22 cellular contexts compared by ENCODE assay signal in the genomic region with DNA sequence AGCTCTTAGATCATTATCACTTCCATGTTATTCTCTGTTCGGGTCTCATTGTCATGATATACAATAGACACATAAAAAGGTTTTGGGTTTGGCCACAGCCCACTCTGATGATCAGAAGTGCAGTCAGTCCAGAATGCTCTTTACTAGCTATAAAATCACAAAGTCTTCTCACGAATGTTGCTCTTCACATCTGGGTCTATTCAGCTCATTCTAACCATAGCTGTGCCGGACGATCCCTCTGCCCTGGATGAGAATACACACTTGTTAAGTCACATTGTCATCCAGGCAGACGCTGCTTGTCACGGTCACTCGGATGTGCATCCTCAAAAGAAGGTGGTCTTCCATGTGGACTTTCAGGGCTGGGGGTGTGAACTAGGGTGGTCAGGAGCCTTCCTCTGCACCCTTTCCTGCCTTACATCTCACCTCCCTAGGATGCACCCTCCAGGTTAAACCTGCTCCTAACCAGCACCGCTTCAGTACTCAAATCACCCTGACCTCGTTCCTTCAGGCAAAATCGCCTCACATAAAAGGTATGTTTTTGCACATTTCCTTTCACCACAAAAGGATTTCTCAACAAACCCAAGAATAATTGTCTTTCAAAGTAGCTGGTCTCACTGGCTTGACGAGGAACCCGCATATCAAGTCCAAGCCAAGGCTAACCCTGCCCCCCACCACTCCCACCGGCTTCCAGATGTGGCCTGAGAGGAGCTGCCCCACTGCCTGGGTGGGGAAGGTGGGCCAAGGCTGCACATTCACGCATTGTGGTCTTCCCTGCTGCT. TPM values are rescaled to one million over a fixed set of nuclear protein-coding genes. Genes with fewer than 3 reads are reported as not detected.
A peak's percentile ranks its signal among the peaks of the same experiment; 100 is the strongest.
DNase-seq lines count a peak whose midpoint lies in the region; ATAC-seq, FAIRE-seq and TF ChIP-seq lines count a peak whose summit lies in the region.
"Had no signal": no experiment of that assay in that cellular context is flagged by ENCODE, and none has a peak within 500 bp of the region (broad histone marks: within the 10 kb centered on the region; RNA-seq: fewer than 3 reads in every experiment).

No MANE protein-coding gene starts in this region.

- no peak overlapping the region for H3K4me3 ChIP-seq in epithelial cell of esophagus (ENCODE audit: low read length)
- H3K4me3 ChIP-seq: esophagus muscularis mucosa, pancreas, SJSA1, transverse colon had no signal

- ATAC-seq in left cardiac atrium, result no peak
- ATAC-seq: naive thymus-derived CD8-positive, alpha-beta T cell; pancreas had no signal

- no peak for TF ChIP-seq POLR2A in GM12892 (IDR thresholded peaks at IDR 0.05; ENCODE audit: low read depth, low read length)

- no peak for FAIRE-seq in GM12892 (lab: Jason Lieb, UNC)
- FAIRE-seq: pancreas had no signal

- no peak for TF ChIP-seq CTCF in VCaP (conservative IDR thresholded peaks at IDR 0.05)
- no peak for TF ChIP-seq CTCF in epithelial cell of esophagus (IDR thresholded peaks at IDR 0.05; ENCODE audit: insufficient read depth, low read depth, low read length, missing control alignments)

- H3K27ac ChIP-seq in VCaP, result peak overlapping the region; percentile 59
- H3K27ac ChIP-seq: esophagus muscularis mucosa, pancreas, SJSA1, transverse colon had no signal

- DNase-seq in NOMO-1 treated with DMSO at 0.1 percent for 48 hours (lab: John Stamatoyannopoulos, UW; ENCODE audit: unreplicated experiment), result peak; percentile 28
- DNase-seq in NOMO-1 treated with dmso at 0.1 percent for 144 hours (lab: John Stamatoyannopoulos, UW; ENCODE audit: unreplicated experiment), result no peak
- peak; percentile 76 for DNase-seq in epithelial cell of esophagus (ENCODE audit: low read depth)
- DNase-seq in DMS 273 (lab: John Stamatoyannopoulos, UW; ENCODE audit: unreplicated experiment), result no peak
- no peak for DNase-seq in retina
- DNase-seq in GM12892 (ENCODE audit: insufficient read length), result no peak
- DNase-seq in left cardiac atrium, result no peak
- DNase-seq: 8988T; activated CD4-positive, alpha-beta T cell treated with anti-CD3 and anti-CD28 coated beads, Interleukin-2, amount 50 U/mL, for 1 hour; activated effector memory CD4-positive, alpha-beta T cell treated with Interleukin-2 at 50 U/mL for 16 hours; BE2C; Caco-2; MM.1S; naive thymus-derived CD8-positive, alpha-beta T cell; NCI-H1694; NCI-H774; pancreas; stimulated activated CD4-positive, alpha-beta T cell treated with anti-CD3 and anti-CD28 coated beads, Interleukin-2, amount 100 ng/mL, for 24 hours; transverse colon had no signal

- intact Hi-C loops in left cardiac atrium (cut with DNase I), result loop anchor here in 1 of 2 donors (10.0 kb wide), 1 partner anchor 155 kb away; no protein-coding TSS in a partner anchor

RNA-seq across cellular contexts. Expression of gene ANKH, which starts 21.9 kb away (rescaled TPM):
- 7.6 TPM for polyA plus RNA-seq in GM12892 (2012; ENCODE audit: missing spikeins)
- total RNA-seq in left cardiac atrium, result 100 to 1,000 TPM; 113 to 138 TPM

Comparison
In these comparisons a context has a peak if more than half of its experiments do, and no peak if none do; other contexts are left out.
1. DNase-seq: peak in NOMO-1 treated with DMSO at 0.1 percent for 48 hours (single experiment) and epithelial cell of esophagus (single experiment); none in NOMO-1 treated with dmso at 0.1 percent for 144 hours (single experiment), DMS 273 (single experiment), retina (single experiment), GM12892 (single experiment) and left cardiac atrium (single experiment).